24 cellular contexts compared by ENCODE assay signal in the genomic region with DNA sequence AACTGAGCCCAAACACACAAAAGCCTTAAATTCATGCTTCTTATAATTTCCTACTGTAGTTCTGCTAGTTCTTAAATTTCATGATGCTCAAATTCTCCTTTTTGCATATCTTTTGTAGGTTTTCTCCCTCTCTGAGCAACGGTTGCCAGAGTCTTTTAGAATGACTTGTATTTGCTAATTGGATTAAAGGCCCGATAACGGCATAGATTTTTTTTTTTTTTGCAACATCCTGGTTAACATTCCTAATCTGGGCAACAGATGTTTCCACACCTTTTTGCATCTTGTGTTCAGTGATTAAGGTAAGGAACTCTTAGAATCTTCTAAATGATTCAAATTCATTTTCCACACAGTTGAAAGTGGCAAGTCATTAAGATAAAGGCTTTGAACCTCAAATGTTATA.
"Had no signal": no experiment of that assay in that cellular context is flagged by ENCODE, and none has a peak within 500 bp of the region (broad histone marks: within the 10 kb centered on the region; RNA-seq: fewer than 3 reads in every experiment).

No MANE protein-coding gene starts in this region.

- H3K4me3 ChIP-seq: left lung, lower lobe of right lung, ovary, right atrium auricular region, right lobe of liver, smooth muscle cell, tibial nerve, upper lobe of left lung, vagina had no signal

- H3K4me1 ChIP-seq: left lung, lower lobe of right lung, right atrium auricular region, right lobe of liver, tibial nerve, upper lobe of left lung, vagina had no signal

- ATAC-seq: left colon; left lung; lower lobe of right lung; natural killer cell; right lobe of liver; stimulated activated memory B cell treated with anti-CD40 and anti-IgM and Interleukin-4, amounts not matched to agents 10 μg/mL and 1 μg/mL and 100 μg/mL, for 72 hours; stimulated activated naive CD8-positive, alpha-beta T cell treated with anti-CD3 and anti-CD28 coated beads, Interleukin-15, amount 100 ng/mL, for 72 hours had no signal

- H3K27me3 ChIP-seq: left lung, ovary, right atrium auricular region, right lobe of liver, tibial nerve, upper lobe of left lung, vagina had no signal

- H3K27ac ChIP-seq: left lung, lower lobe of right lung, ovary, right atrium auricular region, right lobe of liver, tibial nerve, upper lobe of left lung, vagina had no signal

- H3K36me3 ChIP-seq: left lung, lower lobe of right lung, ovary, right atrium auricular region, right lobe of liver, tibial nerve, upper lobe of left lung, vagina had no signal

- DNase-seq: kidney; left colon; left lung; lower lobe of right lung; mammary epithelial cell; mesenchymal stem cell; naive B cell; natural killer cell; nephron progenitor cell; ovary; right lobe of liver; stimulated activated CD4-positive, alpha-beta T cell treated with anti-CD3 and anti-CD28 coated beads, Interleukin-1b, Interleukin-23, amount 100 ng/mL, for 48 hours; stimulated activated CD4-positive, alpha-beta T cell treated with anti-CD3 and anti-CD28 coated beads, Interleukin-2, amount 100 ng/mL, for 48 hours; stimulated activated CD4-positive, alpha-beta T cell treated with anti-CD3 and anti-CD28 coated beads, Interleukin-4, amount 100 ng/mL, for 4 hours; stimulated activated CD8-positive, alpha-beta memory T cell treated with anti-CD3 and anti-CD28 coated beads, Interleukin-4, amount 100 ng/mL, for 48 hours; stimulated activated naive CD4-positive, alpha-beta T cell treated with Interleukin-2 at 50 U/mL for 16 hours; stimulated activated naive CD8-positive, alpha-beta T cell treated with anti-CD3 and anti-CD28 coated beads, Interleukin-15, amount 100 ng/mL, for 72 hours; substantia nigra; upper lobe of left lung had no signal

- H3K9me3 ChIP-seq: left lung, lower lobe of right lung, right lobe of liver, tibial nerve, upper lobe of left lung, vagina had no signal

- FAIRE-seq: kidney had no signal
